Comparison of ENCODE assay signal across 8 cellular contexts in genomic region chr19:35719402-35720162, GRCh38. TPM values are rescaled to one million over a fixed set of nuclear protein-coding genes. Genes with fewer than 3 reads are reported as not detected.
A peak's percentile ranks its signal among the peaks of the same experiment; 100 is the strongest.
DNase-seq lines count a peak whose midpoint lies in the region; ATAC-seq and TF ChIP-seq lines count a peak whose summit lies in the region.

No MANE protein-coding gene starts in this region.

- intact Hi-C loops in PC-9 (cut with micrococcal nuclease; ENCODE audit: unreplicated experiment): loop anchor here (5.0 kb wide), 1 partner anchor 402 kb away; no protein-coding TSS in a partner anchor

- TF ChIP-seq CTCF in PC-9 (conservative IDR thresholded peaks at IDR 0.05) (no peak), endothelial cell (IDR thresholded peaks at IDR 0.05; ENCODE audit: unreplicated experiment) (no peak), osteocyte (IDR thresholded peaks at IDR 0.05) (no peak)

- H3K9me3 ChIP-seq in ES-I3 (ENCODE audit: control insufficient read depth, insufficient read depth, low read length): no peaks in the 10 kb centered on the region
- H3K9me3 ChIP-seq in PC-9 (ENCODE audit: insufficient read depth, low read depth): no peaks in the 10 kb centered on the region

- H3K9ac ChIP-seq in ES-I3 (ENCODE audit: low read depth, low read length): peak overlapping the region; percentile 55; the same call in 1 of the 2 replicates

- POLR2A ChIA-PET in PC-9 (lab: Charles Lee; ENCODE audit: unreplicated experiment): interaction anchor here (0.6 kb wide), 1 partner anchor 456 kb away, joined by 4 read pairs; no protein-coding TSS in a partner anchor

- H3K4me3 Mint-ChIP-seq in endothelial cell (ENCODE audit: unreplicated experiment) (peak overlapping the region; percentile 95), osteocyte (ENCODE audit: unreplicated experiment) (peak overlapping the region; percentile 84)

- peaks cover 34% of the 10 kb centered on the region for H3K79me2 ChIP-seq in PC-9 (ENCODE audit: low read depth)

- H3K4me1 ChIP-seq in ES-I3 (ENCODE audit: insufficient read depth, low read length) (peaks cover 2% of the 10 kb centered on the region; the same call in 1 of the 2 replicates), PC-9 (replicated peaks; ENCODE audit: insufficient read depth) (peaks cover 20% of the 10 kb centered on the region)

- H3K27me3 Mint-ChIP-seq in endothelial cell (ENCODE audit: unreplicated experiment) (peaks cover 18% of the 10 kb centered on the region), osteocyte (ENCODE audit: unreplicated experiment) (no peaks in the 10 kb centered on the region)

- no peak for ATAC-seq in HG03139 (IDR thresholded peaks at IDR 0.05; ENCODE audit: unreplicated experiment)

- H3K36me3 ChIP-seq in ES-I3 (ENCODE audit: insufficient read depth, low read length): peaks cover 6% of the 10 kb centered on the region; the same call in 1 of the 2 replicates
- no peaks in the 10 kb centered on the region for H3K36me3 ChIP-seq in PC-9 (ENCODE audit: low read depth)

- H3F3A ChIP-seq in PC-9 (ENCODE audit: insufficient read depth, low read depth): peaks cover 6% of the 10 kb centered on the region; the same call in 1 of the 2 replicates

- no peaks in the 10 kb centered on the region for H3K9me2 ChIP-seq in PC-9 (ENCODE audit: insufficient read depth)

- DNase-seq in PC-9: no peak
- no peak for DNase-seq in endothelial cell (ENCODE audit: low spot score)
- DNase-seq in osteocyte (ENCODE audit: extremely low spot score, unreplicated experiment): no peak
- no peak for DNase-seq in SKM-1 treated with dmso at 0.1 percent for 144 hours (lab: John Stamatoyannopoulos, UW; ENCODE audit: unreplicated experiment)
- DNase-seq in cortex of kidney (lab: John Stamatoyannopoulos, UW): no peak
- DNase-seq in DMS153 treated with DMSO at 0.1 percent for 48 hours (lab: John Stamatoyannopoulos, UW; ENCODE audit: unreplicated experiment): no peak

- H3K4me1 Mint-ChIP-seq in endothelial cell (ENCODE audit: unreplicated experiment) (peaks cover 22% of the 10 kb centered on the region), osteocyte (ENCODE audit: unreplicated experiment) (peaks cover 26% of the 10 kb centered on the region)

- peaks cover 14% of the 10 kb centered on the region for H4K20me1 ChIP-seq in PC-9 (ENCODE audit: insufficient read depth)

- CTCF ChIA-PET in PC-9 (lab: Charles Lee): no interaction called here

- no TSS peak for BruUV-seq in PC-9 (replicated peaks; lab: Mats Ljungman, UMichigan)

- peak overlapping the region; percentile 79; the same call in 1 of the 2 replicates for H3K4me3 ChIP-seq in PC-9

- H3K36me3 Mint-ChIP-seq in endothelial cell (ENCODE audit: low read depth, unreplicated experiment) (peaks cover 20% of the 10 kb centered on the region), osteocyte (ENCODE audit: unreplicated experiment) (peaks cover 23% of the 10 kb centered on the region)

- H3K4me2 ChIP-seq in PC-9: peak overlapping the region; percentile 83

- H3K9me3 Mint-ChIP-seq in endothelial cell (ENCODE audit: unreplicated experiment) (no peaks in the 10 kb centered on the region), osteocyte (ENCODE audit: unreplicated experiment) (no peaks in the 10 kb centered on the region)

- no peak overlapping the region for H3K27ac ChIP-seq in PC-9

- H3K27me3 ChIP-seq in PC-9 (ENCODE audit: insufficient read depth, low read depth): no peaks in the 10 kb centered on the region

- H3K27ac Mint-ChIP-seq in endothelial cell (ENCODE audit: unreplicated experiment) (peak overlapping the region; percentile 23), osteocyte (ENCODE audit: unreplicated experiment) (peak overlapping the region; percentile 69)

- H2AFZ ChIP-seq in PC-9: no peak overlapping the region

RNA-seq across cellular contexts. Expression of gene KMT2B, which starts 1.8 kb away (rescaled TPM):
- total RNA-seq in PC-9 (2021) (32.2 and 44.2 TPM in 2 replicates), endothelial cell (ENCODE audit: unreplicated experiment) (51.7 TPM), osteocyte (45.1 and 45.3 TPM in 2 replicates)

RNA-seq across cellular contexts. Expression of gene ZBTB32, which starts 15.2 kb away (rescaled TPM):
- total RNA-seq in PC-9 (2021) (not detected in 2 replicates), endothelial cell (ENCODE audit: unreplicated experiment) (not detected), osteocyte (not detected in 2 replicates)

RNA-seq across cellular contexts. Expression of gene IGFLR1, which starts 22.7 kb away (rescaled TPM):
- total RNA-seq in PC-9 (2021): 8.6 and 9.7 TPM in 2 replicates
- total RNA-seq in endothelial cell (ENCODE audit: unreplicated experiment): 3.2 TPM
- total RNA-seq in osteocyte: 2.3 and 3.1 TPM in 2 replicates

RNA-seq across cellular contexts. Expression of gene U2AF1L4, which starts 25.6 kb away (rescaled TPM):
- total RNA-seq in PC-9 (2021): 13.9 and 14.3 TPM in 2 replicates
- 12.0 TPM for total RNA-seq in endothelial cell (ENCODE audit: unreplicated experiment)
- total RNA-seq in osteocyte: 35.9 and 44.9 TPM in 2 replicates

RNA-seq across cellular contexts. Expression of gene PSENEN, which starts 25.9 kb away (rescaled TPM):
- total RNA-seq in PC-9 (2021) (106 and 130 TPM in 2 replicates), endothelial cell (ENCODE audit: unreplicated experiment) (99.0 TPM), osteocyte (71.4 and 72.6 TPM in 2 replicates)
